1 cellular context compared by ENCODE assay signal in genomic region chr5:138844812-138845513, GRCh38.
TF ChIP-seq lines count a peak whose summit lies in the region.

No MANE protein-coding gene starts in this region.

TF ChIP-seq in A549, 52 proteins besides CTCF, POLR2A, EP300 and RAD21 (continued from another document):
- no peak for TF ChIP-seq REST (IDR thresholded peaks at IDR 0.05)
- TF ChIP-seq ELK1 (IDR thresholded peaks at IDR 0.05; ENCODE audit: low read depth, low read length) = no peak
- no peak for TF ChIP-seq RNF2 (IDR thresholded peaks at IDR 0.05; ENCODE audit: borderline replicate concordance, low read depth)
- no peak for TF ChIP-seq KDM5A (IDR thresholded peaks at IDR 0.05)
- no peak for TF ChIP-seq MAX (IDR thresholded peaks at IDR 0.05)
- TF ChIP-seq RFX5 (IDR thresholded peaks at IDR 0.05) = no peak
- no peak for TF ChIP-seq MAZ (IDR thresholded peaks at IDR 0.05; ENCODE audit: borderline replicate concordance, low read depth, low read length)
- no peak for TF ChIP-seq ATOH8 (CRISPR knock-in tag; IDR thresholded peaks at IDR 0.05; ENCODE audit: low read depth)
- TF ChIP-seq NPAS2 (CRISPR knock-in tag; IDR thresholded peaks at IDR 0.05; ENCODE audit: borderline replicate concordance) = no peak
